In the genomic region with DNA sequence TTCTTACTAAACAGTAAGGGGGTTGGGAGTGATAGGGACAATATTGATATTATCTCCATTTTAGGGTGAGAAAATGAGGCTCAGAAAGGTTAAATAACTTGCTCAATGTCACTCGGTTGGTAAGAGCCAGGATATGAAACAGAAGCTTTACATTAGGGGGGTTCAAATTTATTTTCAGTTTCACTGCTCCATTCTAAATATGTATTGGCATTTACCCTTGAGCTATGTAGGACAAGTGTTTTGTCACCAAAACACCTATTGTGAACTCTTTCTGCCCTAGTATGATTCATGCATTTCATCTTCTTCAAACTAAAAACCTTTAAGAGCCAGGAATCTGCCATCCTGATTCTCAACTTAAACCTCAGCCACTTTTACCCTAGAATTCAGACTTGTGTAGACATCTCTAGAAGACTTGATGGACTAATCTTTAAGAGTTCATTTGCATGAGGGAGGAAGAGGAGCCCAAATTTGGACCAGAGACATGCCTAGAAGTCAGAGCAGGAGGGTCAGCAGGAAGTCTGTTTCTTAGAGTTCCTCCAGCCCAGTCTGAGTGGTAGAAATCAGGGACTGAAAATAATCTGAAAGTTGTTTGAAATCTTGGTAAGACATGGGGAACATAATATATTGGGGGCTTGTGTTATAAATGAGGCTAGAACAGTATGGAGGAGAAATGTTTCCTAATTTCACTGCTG, we compare ENCODE assay signal across 30 cellular contexts.
"Had no signal": no experiment of that assay in that cellular context is flagged by ENCODE, and none has a peak within 500 bp of the region (broad histone marks: within the 10 kb centered on the region; RNA-seq: fewer than 3 reads in every experiment).

No MANE protein-coding gene starts in this region.

- H3K9me3 ChIP-seq: esophagus muscularis mucosa, gastroesophageal sphincter, heart left ventricle, mucosa of descending colon, neutrophil, pancreas, right lobe of liver, suprapubic skin, transverse colon, upper lobe of right lung, uterus had no signal

- H3K27me3 ChIP-seq: foreskin keratinocyte, gastroesophageal sphincter, pancreas, right lobe of liver, transverse colon, uterus had no signal

- H3K4me1 Mint-ChIP-seq: mesothelial cell of epicardium, naive B cell, neural crest cell had no signal

- DNase-seq: effector memory CD4-positive, alpha-beta T cell; foreskin keratinocyte; heart left ventricle; kidney; mesenchymal stem cell; mucosa of descending colon; naive B cell; pancreas; retina; right lobe of liver; small intestine; stimulated activated CD4-positive, alpha-beta T cell treated with anti-CD3 and anti-CD28 coated beads, Interleukin-15, amount 100 ng/mL, for 24 hours; stimulated activated CD4-positive, alpha-beta T cell treated with anti-CD3 and anti-CD28 coated beads, Interleukin-2, amount 100 ng/mL, for 48 hours; stimulated activated naive B cell treated with anti-CD40 and anti-IgM and Interleukin-4, amounts not matched to agents 10 μg/mL and 1 μg/mL and 100 μg/mL, for 72 hours; transverse colon; upper lobe of right lung; uterus had no signal

- H3K4me1 ChIP-seq: esophagus muscularis mucosa, foreskin keratinocyte, gastroesophageal sphincter, pancreas, right lobe of liver, suprapubic skin, transverse colon, upper lobe of right lung, uterus had no signal

- ATAC-seq: foreskin keratinocyte; gastroesophageal sphincter; left lobe of liver; mucosa of descending colon; natural killer cell treated with Interleukin-12 subunit alpha and Interleukin-12 subunit beta and Interleukin-15 and Interleukin-18, amount 100 ng/mL, for 72 hours; pancreas; right lobe of liver; stimulated activated naive B cell treated with anti-CD40 and anti-IgM and Interleukin-4, amounts not matched to agents 10 μg/mL and 1 μg/mL and 100 μg/mL, for 72 hours; upper lobe of right lung had no signal

- H3K4me2 ChIP-seq: hepatocyte had no signal

- H3K4me3 ChIP-seq: esophagus muscularis mucosa, gastroesophageal sphincter, heart left ventricle, hepatocyte, lung, mucosa of descending colon, pancreas, right lobe of liver, suprapubic skin, transverse colon, upper lobe of right lung, uterus had no signal

- H3K36me3 Mint-ChIP-seq: mesothelial cell of epicardium; naive B cell; natural killer cell treated with Interleukin-12 subunit alpha and Interleukin-12 subunit beta and Interleukin-15 and Interleukin-18, amount 100 ng/mL, for 72 hours; stimulated activated naive B cell treated with anti-CD40 and anti-IgM and Interleukin-4, amounts not matched to agents 10 μg/mL and 1 μg/mL and 100 μg/mL, for 72 hours had no signal

- H3K4me3 Mint-ChIP-seq: dendritic cell treated with granulocyte-macrophage colony-stimulating factor and Interleukin-4, amounts not matched to agents 40 ng/mL and 50 ng/mL, for 4 days; mesothelial cell of epicardium; naive B cell; natural killer cell treated with Interleukin-12 subunit alpha and Interleukin-12 subunit beta and Interleukin-15 and Interleukin-18, amount 100 ng/mL, for 72 hours; neural crest cell; stimulated activated naive B cell treated with anti-CD40 and anti-IgM and Interleukin-4, amounts not matched to agents 10 μg/mL and 1 μg/mL and 100 μg/mL, for 72 hours; stimulated activated naive CD8-positive, alpha-beta T cell treated with anti-CD3 and anti-CD28 coated beads, Interleukin-15, Interleukin-2, amounts not matched to agents 100 ng/mL and 50 ng/mL, for 24 hours had no signal

- H3K36me3 ChIP-seq: esophagus muscularis mucosa, gastroesophageal sphincter, heart left ventricle, neutrophil, pancreas, right lobe of liver, suprapubic skin, transverse colon, upper lobe of right lung, uterus had no signal

- H3K27ac Mint-ChIP-seq: dendritic cell treated with granulocyte-macrophage colony-stimulating factor and Interleukin-4, amounts not matched to agents 40 ng/mL and 50 ng/mL, for 4 days; mesothelial cell of epicardium; natural killer cell treated with Interleukin-12 subunit alpha and Interleukin-12 subunit beta and Interleukin-15 and Interleukin-18, amount 100 ng/mL, for 72 hours; stimulated activated naive B cell treated with anti-CD40 and anti-IgM and Interleukin-4, amounts not matched to agents 10 μg/mL and 1 μg/mL and 100 μg/mL, for 72 hours; stimulated activated naive CD8-positive, alpha-beta T cell treated with anti-CD3 and anti-CD28 coated beads, Interleukin-15, Interleukin-2, amounts not matched to agents 100 ng/mL and 50 ng/mL, for 24 hours had no signal

- FAIRE-seq: endothelial cell of umbilical vein, kidney, pancreas, small intestine had no signal

- H2AFZ ChIP-seq: hepatocyte had no signal

- H3K9me3 Mint-ChIP-seq: dendritic cell treated with granulocyte-macrophage colony-stimulating factor and Interleukin-4, amounts not matched to agents 40 ng/mL and 50 ng/mL, for 4 days; mesothelial cell of epicardium; naive B cell; natural killer cell treated with Interleukin-12 subunit alpha and Interleukin-12 subunit beta and Interleukin-15 and Interleukin-18, amount 100 ng/mL, for 72 hours; neural crest cell; stimulated activated naive B cell treated with anti-CD40 and anti-IgM and Interleukin-4, amounts not matched to agents 10 μg/mL and 1 μg/mL and 100 μg/mL, for 72 hours; stimulated activated naive CD8-positive, alpha-beta T cell treated with anti-CD3 and anti-CD28 coated beads, Interleukin-15, Interleukin-2, amounts not matched to agents 100 ng/mL and 50 ng/mL, for 24 hours had no signal

- H3K27ac ChIP-seq: esophagus muscularis mucosa, foreskin keratinocyte, gastroesophageal sphincter, heart left ventricle, hepatocyte, neutrophil, pancreas, right lobe of liver, suprapubic skin, transverse colon, upper lobe of right lung, uterus had no signal

- H3K79me2 ChIP-seq: hepatocyte had no signal
